17 cellular contexts compared by ENCODE assay signal in the genomic region with DNA sequence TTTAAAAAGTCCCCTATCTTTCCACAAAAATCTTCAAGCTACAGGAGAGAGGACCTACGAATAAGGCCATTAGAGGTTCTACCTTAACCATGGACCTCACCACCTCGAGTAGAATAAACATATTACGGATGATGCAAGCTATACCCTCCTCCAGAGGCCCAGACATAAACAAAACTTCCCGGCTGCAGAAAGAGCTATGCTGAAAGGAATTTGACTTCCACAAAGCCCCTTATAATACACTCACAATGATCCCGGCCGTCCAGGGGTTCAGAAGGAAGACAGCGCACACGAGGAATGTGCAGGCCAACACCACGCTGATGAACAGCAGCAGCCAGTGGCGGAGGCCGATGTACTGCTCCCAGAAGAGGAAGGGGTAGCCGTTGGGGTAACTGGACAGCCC.
"Had no signal": no experiment of that assay in that cellular context is flagged by ENCODE, and none has a peak within 500 bp of the region (broad histone marks: within the 10 kb centered on the region; RNA-seq: fewer than 3 reads in every experiment).

No MANE protein-coding gene starts in this region.

- H3K9me3 ChIP-seq: esophagus squamous epithelium, heart left ventricle, neutrophil, spleen had no signal

- H3K9me3 Mint-ChIP-seq: activated CD4-positive, alpha-beta memory T cell treated with anti-CD3 and anti-CD28 coated beads for 36 hours; stimulated activated naive B cell treated with anti-CD40 and anti-IgM and Interleukin-4, amounts not matched to agents 10 μg/mL and 1 μg/mL and 100 μg/mL, for 72 hours; type B pancreatic cell had no signal

- H3K27me3 ChIP-seq: dorsolateral prefrontal cortex, esophagus squamous epithelium had no signal

- H3K27ac ChIP-seq: esophagus squamous epithelium, neutrophil, spleen had no signal

- H3K4me3 ChIP-seq: dorsolateral prefrontal cortex, esophagus squamous epithelium, heart left ventricle, spleen had no signal

- H3K4me3 Mint-ChIP-seq: activated CD4-positive, alpha-beta memory T cell treated with anti-CD3 and anti-CD28 coated beads for 36 hours; stimulated activated naive B cell treated with anti-CD40 and anti-IgM and Interleukin-4, amounts not matched to agents 10 μg/mL and 1 μg/mL and 100 μg/mL, for 72 hours; type B pancreatic cell had no signal

- H3K27ac Mint-ChIP-seq: activated CD4-positive, alpha-beta memory T cell treated with anti-CD3 and anti-CD28 coated beads for 36 hours; stimulated activated naive B cell treated with anti-CD40 and anti-IgM and Interleukin-4, amounts not matched to agents 10 μg/mL and 1 μg/mL and 100 μg/mL, for 72 hours; type B pancreatic cell had no signal

- FAIRE-seq: frontal cortex, keratinocyte had no signal

- H3K36me3 ChIP-seq: neutrophil had no signal

- DNase-seq: activated CD4-positive, alpha-beta memory T cell treated with anti-CD3 and anti-CD28 coated beads for 36 hours; activated CD4-positive, CD25-positive, alpha-beta regulatory T cell treated with anti-CD3 and anti-CD28 coated beads, Interleukin-2, amount 50 U/mL, for 72 hours; activated gamma-delta T cell; activated T-cell treated with anti-CD3 and anti-CD28 coated beads, Interleukin-2, amount 50 U/mL, for 48 hours; dorsolateral prefrontal cortex; esophagus squamous epithelium; heart left ventricle; right cardiac atrium; SHP77 treated with DMSO at 0.1 percent for 48 hours; spleen; stimulated activated CD4-positive, alpha-beta T cell treated with anti-CD3 and anti-CD28 coated beads, Interleukin-1b, Interleukin-23, amount 100 ng/mL, for 48 hours; stimulated activated naive B cell treated with anti-CD40 and anti-IgM and Interleukin-4, amounts not matched to agents 10 μg/mL and 1 μg/mL and 100 μg/mL, for 72 hours; substantia nigra had no signal
